ENCODE assay signal across 9 cellular contexts in the genomic region with DNA sequence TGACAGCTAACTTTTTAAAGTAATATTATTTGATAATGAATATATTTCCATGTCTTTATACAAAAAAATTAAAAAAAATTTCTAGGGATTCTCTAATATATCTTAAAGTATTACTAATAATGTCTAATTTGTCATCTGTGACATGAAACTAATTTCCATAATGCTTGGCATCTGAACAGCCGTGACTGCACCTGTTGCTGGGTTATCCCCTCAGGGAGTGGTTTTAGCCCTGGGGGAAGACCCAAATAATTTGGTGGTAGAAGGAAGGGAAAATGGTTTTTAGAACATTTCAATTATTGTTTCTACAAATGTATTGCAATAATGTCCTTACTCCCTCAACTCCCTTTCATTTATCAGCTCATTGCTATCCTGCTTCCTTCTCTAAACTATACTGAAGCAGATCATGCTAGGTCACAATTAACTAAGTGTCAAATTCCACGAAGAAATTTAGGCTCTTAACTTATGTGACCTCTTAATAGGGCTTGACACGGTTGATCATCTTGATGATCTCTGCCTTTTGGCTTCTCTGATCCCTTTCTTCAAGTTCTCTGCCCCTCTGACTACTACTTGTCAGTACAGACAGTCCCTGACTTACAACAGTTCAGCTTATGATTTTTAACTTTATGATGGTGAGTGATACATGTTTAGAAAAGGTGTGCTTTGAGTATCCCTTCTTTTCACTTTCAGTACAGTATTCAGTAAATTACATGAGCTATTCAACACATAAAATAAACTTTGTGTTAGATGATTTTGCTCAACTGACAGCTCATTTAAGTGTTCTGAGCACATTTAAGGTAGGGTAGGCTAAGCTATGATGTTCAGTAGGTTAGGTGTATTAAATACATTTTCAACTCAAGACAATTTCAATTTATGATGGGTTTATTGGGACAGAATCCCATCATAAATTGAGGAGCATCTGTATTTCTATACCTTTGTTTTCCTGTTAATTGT. TPM values are rescaled to one million over a fixed set of nuclear protein-coding genes. Genes with fewer than 3 reads are reported as not detected.
DNase-seq lines count a peak whose midpoint lies in the region; ATAC-seq, FAIRE-seq and TF ChIP-seq lines count a peak whose summit lies in the region.
"Had no signal": no experiment of that assay in that cellular context is flagged by ENCODE, and none has a peak within 500 bp of the region (broad histone marks: within the 10 kb centered on the region; RNA-seq: fewer than 3 reads in every experiment).

No MANE protein-coding gene starts in this region.

- no peak overlapping the region for H3K4me3 Mint-ChIP-seq in activated naive CD8-positive, alpha-beta T cell

- DNase-seq in medulla oblongata (ENCODE audit: extremely low spot score) (no peak), pancreas (no peak), hippocampal formation (lab: John Stamatoyannopoulos, UW) (no peak), Peyer's patch (no peak)

- H3K4me1 Mint-ChIP-seq in activated naive CD8-positive, alpha-beta T cell (ENCODE audit: low read depth): peaks cover 32% of the 10 kb centered on the region

- no peak for TF ChIP-seq CTCF in pancreas (IDR thresholded peaks at IDR 0.05)
- no peak for TF ChIP-seq CTCF in Peyer's patch (IDR thresholded peaks at IDR 0.05)

- no peak for TF ChIP-seq POLR2A in Peyer's patch (IDR thresholded peaks at IDR 0.05)

- H3K27me3 ChIP-seq in pancreas (no peaks in the 10 kb centered on the region), Peyer's patch (no peaks in the 10 kb centered on the region)

- WGBS in pancreas, 2 donors: 68 to 71% methylated on average over 3 of the region's 3 CpGs

- H3K36me3 ChIP-seq in pancreas (no peaks in the 10 kb centered on the region), Peyer's patch (no peaks in the 10 kb centered on the region)

- H3K27ac ChIP-seq in pancreas (no peak overlapping the region), Peyer's patch (no peak overlapping the region)
- H3K27ac ChIP-seq: KMS-11 had no signal

- peak overlapping the region; percentile 23 for H3K27ac Mint-ChIP-seq in activated naive CD8-positive, alpha-beta T cell

- intact Hi-C loops in pancreas (cut with DNase I): no loop called here

- H3K27me3 Mint-ChIP-seq in activated naive CD8-positive, alpha-beta T cell: no peaks in the 10 kb centered on the region

- H3K4me3 ChIP-seq in pancreas (no peak overlapping the region), Peyer's patch (no peak overlapping the region)

- peaks cover 9% of the 10 kb centered on the region for H3K36me3 Mint-ChIP-seq in activated naive CD8-positive, alpha-beta T cell

- FAIRE-seq in pancreas (lab: Jason Lieb, UNC): no peak

- H3K4me1 ChIP-seq in pancreas (no peaks in the 10 kb centered on the region), Peyer's patch (no peaks in the 10 kb centered on the region)

- peak; percentile 76 for ATAC-seq in GM18499 (IDR thresholded peaks at IDR 0.05; ENCODE audit: insufficient read depth, unreplicated experiment)
- peak; percentile 88 for ATAC-seq in GM19452 (IDR thresholded peaks at IDR 0.05; ENCODE audit: unreplicated experiment)
- ATAC-seq in HG03060 (IDR thresholded peaks at IDR 0.05; ENCODE audit: low read depth, unreplicated experiment): peak; percentile 83
- ATAC-seq in pancreas: no peak

- H3K9me3 Mint-ChIP-seq in activated naive CD8-positive, alpha-beta T cell (ENCODE audit: low read depth): no peaks in the 10 kb centered on the region

- no peaks in the 10 kb centered on the region for H3K9me3 ChIP-seq in pancreas
- H3K9me3 ChIP-seq in Peyer's patch: no peaks in the 10 kb centered on the region

RNA-seq across cellular contexts. Expression of a gene that starts 26.4 kb away (rescaled TPM):
- total RNA-seq in pancreas (10 to 100 TPM; 17.5 to 28.6 (median 22.4) TPM), Peyer's patch (10 to 100 TPM in 2 of 4 donors, 1 to 10 TPM in 2; 3.0 to 26.4 (median 8.5) TPM)
- polyA plus RNA-seq in pancreas: 10 to 100 TPM; 22.9 to 29.5 TPM

Comparison
In these comparisons a context has a peak if more than half of its experiments do, and no peak if none do; other contexts are left out.
1. ATAC-seq: peak in GM18499 (single experiment), GM19452 (single experiment) and HG03060 (single experiment); none in pancreas (0 of 4).